30 cellular contexts compared by ENCODE assay signal in genomic region chr9:98721643-98722042, GRCh38. TPM values are rescaled to one million over a fixed set of nuclear protein-coding genes. Genes with fewer than 3 reads are reported as not detected.
"Had no signal": no experiment of that assay in that cellular context is flagged by ENCODE, and none has a peak within 500 bp of the region (broad histone marks: within the 10 kb centered on the region; RNA-seq: fewer than 3 reads in every experiment).

No MANE protein-coding gene starts in this region.

- H3K27ac ChIP-seq: stomach, suprapubic skin, testis, thoracic aorta, thyroid gland, tibial artery, tibial nerve, transverse colon, upper lobe of left lung, upper lobe of right lung, uterus, vagina had no signal

- FAIRE-seq: urothelium cell line had no signal

- H3K27ac Mint-ChIP-seq: stimulated activated effector memory CD8-positive, alpha-beta T cell treated with anti-CD3 and anti-CD28 coated beads, Interleukin-12 subunit alpha, Interleukin-12 subunit beta, amount 100 ng/mL, for 72 hours; stimulated activated memory B cell treated with anti-CD40 and anti-IgM and Interleukin-4, amounts not matched to agents 10 μg/mL and 1 μg/mL and 100 μg/mL, for 72 hours; stimulated activated naive B cell treated with anti-CD40 and anti-IgM and Interleukin-4, amounts not matched to agents 10 μg/mL and 1 μg/mL and 100 μg/mL, for 72 hours; stimulated activated naive CD8-positive, alpha-beta T cell treated with anti-CD3 and anti-CD28 coated beads, Interleukin-15, amount 100 ng/mL, for 72 hours; stimulated activated naive CD8-positive, alpha-beta T cell treated with anti-CD3 and anti-CD28 coated beads, Interleukin-15, Interleukin-2, amounts not matched to agents 100 ng/mL and 50 ng/mL, for 24 hours; type B pancreatic cell had no signal

- H3K27me3 ChIP-seq: testis, thyroid gland, tibial nerve, upper lobe of left lung, uterus, vagina had no signal

- H3K9me3 ChIP-seq: suprapubic skin, testis, thoracic aorta, thyroid gland, transverse colon, upper lobe of right lung, uterus, vagina had no signal

- H3K4me3 ChIP-seq: stomach, suprapubic skin, testis, thoracic aorta, thyroid gland, tibial artery, tibial nerve, transverse colon, upper lobe of left lung, upper lobe of right lung, uterus, vagina had no signal

- H3K4me1 Mint-ChIP-seq: stimulated activated effector memory CD8-positive, alpha-beta T cell treated with anti-CD3 and anti-CD28 coated beads, Interleukin-12 subunit alpha, Interleukin-12 subunit beta, amount 100 ng/mL, for 72 hours; stimulated activated naive CD8-positive, alpha-beta T cell treated with anti-CD3 and anti-CD28 coated beads, Interleukin-15, amount 100 ng/mL, for 72 hours had no signal

- H3K9me3 Mint-ChIP-seq: stimulated activated effector memory CD8-positive, alpha-beta T cell treated with anti-CD3 and anti-CD28 coated beads, Interleukin-12 subunit alpha, Interleukin-12 subunit beta, amount 100 ng/mL, for 72 hours; stimulated activated naive CD8-positive, alpha-beta T cell treated with anti-CD3 and anti-CD28 coated beads, Interleukin-15, amount 100 ng/mL, for 72 hours; type B pancreatic cell had no signal

- H3K4me1 ChIP-seq: stomach, suprapubic skin, testis, thyroid gland, tibial artery, transverse colon, upper lobe of left lung, upper lobe of right lung, uterus, vagina had no signal

- H3K4me3 Mint-ChIP-seq: stimulated activated effector memory CD8-positive, alpha-beta T cell treated with anti-CD3 and anti-CD28 coated beads, Interleukin-12 subunit alpha, Interleukin-12 subunit beta, amount 100 ng/mL, for 72 hours; stimulated activated memory B cell treated with anti-CD40 and anti-IgM and Interleukin-4, amounts not matched to agents 10 μg/mL and 1 μg/mL and 100 μg/mL, for 72 hours; stimulated activated naive B cell treated with anti-CD40 and anti-IgM and Interleukin-4, amounts not matched to agents 10 μg/mL and 1 μg/mL and 100 μg/mL, for 72 hours; stimulated activated naive CD8-positive, alpha-beta T cell treated with anti-CD3 and anti-CD28 coated beads, Interleukin-15, amount 100 ng/mL, for 72 hours; stimulated activated naive CD8-positive, alpha-beta T cell treated with anti-CD3 and anti-CD28 coated beads, Interleukin-15, Interleukin-2, amounts not matched to agents 100 ng/mL and 50 ng/mL, for 24 hours; type B pancreatic cell had no signal

- ATAC-seq: stimulated activated effector memory CD8-positive, alpha-beta T cell treated with anti-CD3 and anti-CD28 coated beads, Interleukin-12 subunit alpha, Interleukin-12 subunit beta, amount 100 ng/mL, for 72 hours; stimulated activated memory B cell treated with anti-CD40 and anti-IgM and Interleukin-4, amounts not matched to agents 10 μg/mL and 1 μg/mL and 100 μg/mL, for 72 hours; stimulated activated naive B cell treated with anti-CD40 and anti-IgM and Interleukin-4, amounts not matched to agents 10 μg/mL and 1 μg/mL and 100 μg/mL, for 72 hours; stimulated activated naive CD8-positive, alpha-beta T cell treated with anti-CD3 and anti-CD28 coated beads, Interleukin-15, amount 100 ng/mL, for 72 hours; stimulated activated naive CD8-positive, alpha-beta T cell treated with anti-CD3 and anti-CD28 coated beads, Interleukin-15, Interleukin-2, amounts not matched to agents 100 U/mL and 50 U/mL, for 24 hours; upper lobe of right lung had no signal

- DNase-seq: stimulated activated CD4-positive, alpha-beta T cell treated with anti-CD3 and anti-CD28 coated beads, Interleukin-2, amount 100 ng/mL, for 48 hours; stimulated activated CD4-positive, alpha-beta T cell treated with anti-CD3 and anti-CD28 coated beads, Interleukin-4, amount 100 ng/mL, for 1 hour; stimulated activated CD4-positive, alpha-beta T cell treated with anti-CD3 and anti-CD28 coated beads, Interleukin-4, amount 100 ng/mL, for 24 hours; stimulated activated CD4-positive, alpha-beta T cell treated with anti-CD3 and anti-CD28 coated beads, Interleukin-4, amount 100 ng/mL, for 4 hours; stimulated activated CD8-positive, alpha-beta memory T cell treated with anti-CD3 and anti-CD28 coated beads, Interleukin-4, amount 100 ng/mL, for 48 hours; stimulated activated naive B cell treated with anti-CD40 and anti-IgM and Interleukin-4, amounts not matched to agents 10 μg/mL and 1 μg/mL and 100 μg/mL, for 72 hours; stimulated activated naive CD4-positive, alpha-beta T cell; stimulated activated naive CD4-positive, alpha-beta T cell treated with Interleukin-2 at 50 U/mL for 16 hours; stimulated activated naive CD8-positive, alpha-beta T cell treated with anti-CD3 and anti-CD28 coated beads, Interleukin-15, amount 100 ng/mL, for 72 hours; stimulated activated naive CD8-positive, alpha-beta T cell treated with anti-CD3 and anti-CD28 coated beads, Interleukin-15, Interleukin-2, amounts not matched to agents 100 U/mL and 50 U/mL, for 24 hours; stomach; substantia nigra; testis; thyroid gland; tibial artery; transverse colon; trophoblast cell; upper lobe of left lung; upper lobe of right lung; uterus had no signal

- H3K36me3 Mint-ChIP-seq: stimulated activated effector memory CD8-positive, alpha-beta T cell treated with anti-CD3 and anti-CD28 coated beads, Interleukin-12 subunit alpha, Interleukin-12 subunit beta, amount 100 ng/mL, for 72 hours; stimulated activated memory B cell treated with anti-CD40 and anti-IgM and Interleukin-4, amounts not matched to agents 10 μg/mL and 1 μg/mL and 100 μg/mL, for 72 hours; stimulated activated naive B cell treated with anti-CD40 and anti-IgM and Interleukin-4, amounts not matched to agents 10 μg/mL and 1 μg/mL and 100 μg/mL, for 72 hours; type B pancreatic cell had no signal

- H3K36me3 ChIP-seq: stomach, suprapubic skin, thoracic aorta, thyroid gland, tibial artery, tibial nerve, transverse colon, upper lobe of left lung, upper lobe of right lung, uterus, vagina had no signal

RNA-seq across cellular contexts. Expression of gene GABBR2, which starts 12.9 kb away (rescaled TPM):
- total RNA-seq: subcutaneous adipose tissue, thoracic aorta, transverse colon, vagina had no signal
